1 cellular context compared by ENCODE assay signal in the genomic region with DNA sequence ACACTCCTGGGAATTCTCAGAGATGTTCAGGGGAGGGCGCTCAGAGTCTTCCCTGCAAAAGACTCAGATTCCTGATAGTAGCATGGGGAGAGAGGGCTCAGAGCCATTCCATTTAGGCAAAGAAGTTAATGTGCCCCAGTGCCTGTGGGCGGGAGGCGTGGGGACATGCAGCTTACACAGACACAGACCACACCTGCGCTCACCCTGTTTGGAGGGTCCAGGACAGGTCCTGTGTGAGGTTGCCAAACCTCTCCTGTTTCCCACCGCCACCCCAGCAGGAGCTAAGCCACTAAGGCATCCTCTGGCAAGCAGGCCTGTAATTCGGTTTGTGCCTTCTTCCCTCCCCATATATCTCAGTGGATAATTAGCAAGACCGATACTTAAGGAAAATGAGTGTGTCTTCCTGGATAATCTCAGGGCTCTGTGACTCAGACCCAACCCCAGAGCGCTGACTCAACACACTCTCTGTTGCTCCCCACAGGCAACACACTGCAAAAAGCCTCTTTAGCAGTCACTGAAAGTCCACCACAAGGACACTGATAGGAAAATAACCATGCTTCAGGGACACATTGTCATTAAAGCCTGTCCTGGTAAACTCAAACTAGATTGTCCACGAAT.
TF ChIP-seq lines count a peak whose summit lies in the region.

No MANE protein-coding gene starts in this region.

TF ChIP-seq in IMR-90, 13 proteins besides CTCF, POLR2A, EP300 and RAD21 (continued from another document):
- TF ChIP-seq, protein P1, sequence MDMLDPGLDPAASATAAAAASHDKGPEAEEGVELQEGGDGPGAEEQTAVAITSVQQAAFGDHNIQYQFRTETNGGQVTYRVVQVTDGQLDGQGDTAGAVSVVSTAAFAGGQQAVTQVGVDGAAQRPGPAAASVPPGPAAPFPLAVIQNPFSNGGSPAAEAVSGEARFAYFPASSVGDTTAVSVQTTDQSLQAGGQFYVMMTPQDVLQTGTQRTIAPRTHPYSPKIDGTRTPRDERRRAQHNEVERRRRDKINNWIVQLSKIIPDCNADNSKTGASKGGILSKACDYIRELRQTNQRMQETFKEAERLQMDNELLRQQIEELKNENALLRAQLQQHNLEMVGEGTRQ (IDR thresholded peaks at IDR 0.05; ENCODE audit: low read depth, low read length), result no peak
